24 cellular contexts compared by ENCODE assay signal in genomic region chr9:12843735-12844134, GRCh38.
DNase-seq lines count a peak whose midpoint lies in the region; ATAC-seq and TF ChIP-seq lines count a peak whose summit lies in the region.
"Had no signal": no experiment of that assay in that cellular context is flagged by ENCODE, and none has a peak within 500 bp of the region (broad histone marks: within the 10 kb centered on the region; RNA-seq: fewer than 3 reads in every experiment).

No MANE protein-coding gene starts in this region.

- no peak overlapping the region for H3K4me3 ChIP-seq in hepatocyte
- H3K4me3 ChIP-seq in retinal pigment epithelial cell (ENCODE audit: low read length), result no peak overlapping the region
- H3K4me3 ChIP-seq in effector memory CD4-positive, alpha-beta T cell (ENCODE audit: insufficient read depth, low read depth, low read length, poor library complexity, severe bottlenecking), result no peak overlapping the region

- H3K9me2 ChIP-seq in hepatocyte (replicated peaks; ENCODE audit: insufficient read depth), result no peaks in the 10 kb centered on the region

- no peaks in the 10 kb centered on the region for H3K27me3 ChIP-seq in hepatocyte
- H3K27me3 ChIP-seq in effector memory CD4-positive, alpha-beta T cell (replicated peaks; ENCODE audit: control insufficient read depth, insufficient read depth, low read length, poor library complexity, severe bottlenecking), result no peaks in the 10 kb centered on the region
- no peaks in the 10 kb centered on the region for H3K27me3 ChIP-seq in CD4-positive, alpha-beta T cell (ENCODE audit: control insufficient read depth, insufficient read depth, low read length)

- no peaks in the 10 kb centered on the region for H3K9me3 ChIP-seq in hepatocyte (ENCODE audit: low read depth)
- no peaks in the 10 kb centered on the region for H3K9me3 ChIP-seq in effector memory CD4-positive, alpha-beta T cell (ENCODE audit: control insufficient read depth, low read length)
- H3K9me3 ChIP-seq in CD4-positive, alpha-beta T cell (ENCODE audit: control insufficient read depth, low read length), result no peaks in the 10 kb centered on the region
- H3K9me3 ChIP-seq: Caco-2 had no signal

- WGBS in hepatocyte (ENCODE audit: low lambda C conversion rate, missing lambda C conversion rate), result 72% methylated on average over 4 of the region's 4 CpGs

- no peaks in the 10 kb centered on the region for H4K20me1 ChIP-seq in hepatocyte (ENCODE audit: insufficient read depth, poor library complexity, severe bottlenecking)

- peaks cover 7% of the 10 kb centered on the region; the same call in 1 of the 2 replicates for H3K4me1 Mint-ChIP-seq in HFFc6 (ENCODE audit: low read depth)
- no peaks in the 10 kb centered on the region for H3K4me1 Mint-ChIP-seq in CD4-positive, alpha-beta T cell (ENCODE audit: low read depth)

- H2AFZ ChIP-seq in hepatocyte, result no peak overlapping the region

- CTCF ChIA-PET in CD4-positive, alpha-beta T cell (lab: Charles Lee), result no interaction called here

- no peak overlapping the region for H3K4me3 Mint-ChIP-seq in HFFc6
- H3K4me3 Mint-ChIP-seq in CD4-positive, alpha-beta T cell, result no peak overlapping the region
- H3K4me3 Mint-ChIP-seq: CD8-positive, alpha-beta T cell had no signal

- peak overlapping the region; percentile 3; the same call in 1 of the 2 replicates for H3K27ac Mint-ChIP-seq in HFFc6
- no peak overlapping the region for H3K27ac Mint-ChIP-seq in CD4-positive, alpha-beta T cell
- H3K27ac Mint-ChIP-seq: CD8-positive, alpha-beta T cell had no signal

- no peaks in the 10 kb centered on the region for H3K36me3 Mint-ChIP-seq in HFFc6 (ENCODE audit: low read depth)
- H3K36me3 Mint-ChIP-seq in CD4-positive, alpha-beta T cell (ENCODE audit: low read depth), result no peaks in the 10 kb centered on the region
- H3K36me3 Mint-ChIP-seq: CD8-positive, alpha-beta T cell had no signal

- H3K9me3 Mint-ChIP-seq in HFFc6, result no peaks in the 10 kb centered on the region
- H3K9me3 Mint-ChIP-seq in CD4-positive, alpha-beta T cell, result peaks cover 7% of the 10 kb centered on the region

- no peak for ATAC-seq in GM21528 (IDR thresholded peaks at IDR 0.05; ENCODE audit: low FRiP score, unreplicated experiment)
- ATAC-seq in CD4-positive, alpha-beta T cell (ENCODE audit: poor library complexity), result no peak
- no peak for ATAC-seq in GM21786 (IDR thresholded peaks at IDR 0.05; ENCODE audit: unreplicated experiment)
- ATAC-seq: CD8-positive, alpha-beta T cell had no signal

- no peak for DNase-seq in HFFc6
- peak; percentile 30 for DNase-seq in amniotic epithelial cell (ENCODE audit: low read depth)
- DNase-seq in hepatocyte (ENCODE audit: low spot score), result no peak
- peak; percentile 16 for DNase-seq in retinal pigment epithelial cell (ENCODE audit: low read depth)
- DNase-seq in effector memory CD4-positive, alpha-beta T cell, result no peak
- DNase-seq in CD4-positive, alpha-beta T cell, result no peak
- DNase-seq: C1 segment of cervical spinal cord; Caco-2; CD8-positive, alpha-beta T cell; DMS79; GF-D8; KG1; NCI-H1048; NCI-H1417; NCI-H1694; NCI-H2029 treated with DMSO at 0.1 percent for 48 hours; NCI-H226; NCI-H510A; NCI-H69; SHP77 treated with DMSO at 0.1 percent for 48 hours; SW 1271 had no signal

- no peak for TF ChIP-seq CTCF in HFFc6 (IDR thresholded peaks at IDR 0.05)
- no peak for TF ChIP-seq CTCF in hepatocyte (IDR thresholded peaks at IDR 0.05; ENCODE audit: poor library complexity)
- no peak for TF ChIP-seq CTCF in retinal pigment epithelial cell (conservative IDR thresholded peaks at IDR 0.05; ENCODE audit: low read depth, low read length)
- TF ChIP-seq CTCF in CD4-positive, alpha-beta T cell (IDR thresholded peaks at IDR 0.05), result no peak

- peak overlapping the region; percentile 39 for H3K27ac ChIP-seq in hepatocyte
- no peak overlapping the region for H3K27ac ChIP-seq in effector memory CD4-positive, alpha-beta T cell (ENCODE audit: insufficient read depth, low read length, poor library complexity, severe bottlenecking)
- H3K27ac ChIP-seq in CD4-positive, alpha-beta T cell (ENCODE audit: low read depth, low read length), result no peak overlapping the region
- H3K27ac ChIP-seq: RWPE1 had no signal

- intact Hi-C loops in CD4-positive, alpha-beta T cell (cut with DNase I, micrococcal nuclease), result no loop called here

- H3K79me2 ChIP-seq in hepatocyte, result no peaks in the 10 kb centered on the region

- no peak overlapping the region for H3K4me2 ChIP-seq in hepatocyte

- POLR2A ChIA-PET in CD4-positive, alpha-beta T cell (lab: Charles Lee), result no interaction called here

- H3K27me3 Mint-ChIP-seq in HFFc6 (ENCODE audit: insufficient read depth), result no peaks in the 10 kb centered on the region
- H3K27me3 Mint-ChIP-seq in CD4-positive, alpha-beta T cell, result no peaks in the 10 kb centered on the region

- H3K36me3 ChIP-seq in hepatocyte (replicated peaks; ENCODE audit: insufficient read depth, low read depth), result no peaks in the 10 kb centered on the region
- no peaks in the 10 kb centered on the region for H3K36me3 ChIP-seq in effector memory CD4-positive, alpha-beta T cell (ENCODE audit: control insufficient read depth, insufficient read depth, low read length)

- peaks cover 9% of the 10 kb centered on the region for H3K4me1 ChIP-seq in hepatocyte (ENCODE audit: insufficient read depth)
- no peaks in the 10 kb centered on the region for H3K4me1 ChIP-seq in effector memory CD4-positive, alpha-beta T cell (ENCODE audit: control insufficient read depth, insufficient read depth, low read length, poor library complexity, severe bottlenecking)
- H3K4me1 ChIP-seq: Caco-2 had no signal

Comparison
In these comparisons a context has a peak if more than half of its experiments do, and no peak if none do; other contexts are left out.
1. DNase-seq: peak in amniotic epithelial cell (single experiment) and retinal pigment epithelial cell (single experiment); none in HFFc6 (single experiment), hepatocyte (single experiment), effector memory CD4-positive, alpha-beta T cell (0 of 3) and CD4-positive, alpha-beta T cell (0 of 10).